ENCODE assay signal across 1 cellular context in the genomic region with DNA sequence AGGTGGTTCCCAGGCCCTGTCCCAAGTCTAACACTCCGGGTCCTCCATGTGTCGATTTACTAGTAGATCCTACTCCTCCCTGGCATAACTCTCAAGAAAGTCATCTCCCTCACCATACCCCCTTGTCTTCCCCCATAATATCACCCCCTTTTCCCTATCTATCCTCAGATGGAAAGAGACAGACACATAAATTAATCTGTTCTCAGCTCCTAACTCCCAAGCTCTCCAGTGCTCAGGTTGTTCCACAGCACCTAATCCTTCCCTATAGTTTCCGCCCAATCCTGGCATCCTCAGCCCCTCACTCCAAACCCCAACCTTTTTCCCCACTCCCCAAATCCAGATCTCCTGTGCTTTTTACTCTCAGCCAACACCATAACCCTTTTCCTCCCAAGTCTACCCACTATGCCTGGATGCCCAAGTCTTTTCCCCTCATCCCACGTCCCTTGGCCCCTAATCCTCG.
TF ChIP-seq lines count a peak whose summit lies in the region.

No MANE protein-coding gene starts in this region.

TF ChIP-seq in HEK293, 187 proteins besides CTCF, POLR2A, EP300 and RAD21 (continued from another document):
- TF ChIP-seq, protein P1, sequence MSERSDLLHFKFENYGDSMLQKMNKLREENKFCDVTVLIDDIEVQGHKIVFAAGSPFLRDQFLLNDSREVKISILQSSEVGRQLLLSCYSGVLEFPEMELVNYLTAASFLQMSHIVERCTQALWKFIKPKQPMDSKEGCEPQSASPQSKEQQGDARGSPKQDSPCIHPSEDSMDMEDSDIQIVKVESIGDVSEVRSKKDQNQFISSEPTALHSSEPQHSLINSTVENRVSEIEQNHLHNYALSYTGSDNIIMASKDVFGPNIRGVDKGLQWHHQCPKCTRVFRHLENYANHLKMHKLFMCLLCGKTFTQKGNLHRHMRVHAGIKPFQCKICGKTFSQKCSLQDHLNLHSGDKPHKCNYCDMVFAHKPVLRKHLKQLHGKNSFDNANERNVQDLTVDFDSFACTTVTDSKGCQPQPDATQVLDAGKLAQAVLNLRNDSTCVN (tag by site-specific recombination; optimal IDR thresholded peaks at IDR 0.05): no peak
- TF ChIP-seq REPIN1 (tag by site-specific recombination; IDR thresholded peaks at IDR 0.05; ENCODE audit: low read depth): no peak
- TF ChIP-seq, protein P2, sequence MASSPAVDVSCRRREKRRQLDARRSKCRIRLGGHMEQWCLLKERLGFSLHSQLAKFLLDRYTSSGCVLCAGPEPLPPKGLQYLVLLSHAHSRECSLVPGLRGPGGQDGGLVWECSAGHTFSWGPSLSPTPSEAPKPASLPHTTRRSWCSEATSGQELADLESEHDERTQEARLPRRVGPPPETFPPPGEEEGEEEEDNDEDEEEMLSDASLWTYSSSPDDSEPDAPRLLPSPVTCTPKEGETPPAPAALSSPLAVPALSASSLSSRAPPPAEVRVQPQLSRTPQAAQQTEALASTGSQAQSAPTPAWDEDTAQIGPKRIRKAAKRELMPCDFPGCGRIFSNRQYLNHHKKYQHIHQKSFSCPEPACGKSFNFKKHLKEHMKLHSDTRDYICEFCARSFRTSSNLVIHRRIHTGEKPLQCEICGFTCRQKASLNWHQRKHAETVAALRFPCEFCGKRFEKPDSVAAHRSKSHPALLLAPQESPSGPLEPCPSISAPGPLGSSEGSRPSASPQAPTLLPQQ (tag by site-specific recombination; IDR thresholded peaks at IDR 0.05): no peak
- no peak for TF ChIP-seq GLI4 (tag by site-specific recombination; IDR thresholded peaks at IDR 0.05)
- TF ChIP-seq PRDM1 (tag by site-specific recombination; IDR thresholded peaks at IDR 0.05): no peak
- peak; percentile 23; the same call in 1 of the 2 replicates for TF ChIP-seq KLF9 (tag by site-specific recombination; IDR thresholded peaks at IDR 0.05; ENCODE audit: low read depth)
- TF ChIP-seq ZNF366 (tag by site-specific recombination; conservative IDR thresholded peaks at IDR 0.05): peak; percentile 59
- no peak for TF ChIP-seq ZNF791 (tag by site-specific recombination; IDR thresholded peaks at IDR 0.05)
- TF ChIP-seq ZIC2 (tag by site-specific recombination; IDR thresholded peaks at IDR 0.05): no peak
- no peak for TF ChIP-seq ZNF514 (tag by site-specific recombination; IDR thresholded peaks at IDR 0.05)
- no peak for TF ChIP-seq MZF1 (tag by site-specific recombination; IDR thresholded peaks at IDR 0.05; ENCODE audit: borderline replicate concordance)
- peak; percentile 64 for TF ChIP-seq KLF1 (tag by site-specific recombination; IDR thresholded peaks at IDR 0.05)
- TF ChIP-seq ZNF404 (tag by site-specific recombination; IDR thresholded peaks at IDR 0.05): no peak
- TF ChIP-seq ZNF175 (tag by site-specific recombination; IDR thresholded peaks at IDR 0.05): no peak
- no peak for TF ChIP-seq HOXD13 (CRISPR knock-in tag; IDR thresholded peaks at IDR 0.05; ENCODE audit: borderline replicate concordance)
- TF ChIP-seq ZXDB (tag by site-specific recombination; IDR thresholded peaks at IDR 0.05): no peak
- TF ChIP-seq ZNF707 (tag by site-specific recombination; IDR thresholded peaks at IDR 0.05): no peak
- TF ChIP-seq ZNF501 (tag by site-specific recombination; IDR thresholded peaks at IDR 0.05): no peak
- peak; percentile 30 for TF ChIP-seq ZNF600 (tag by site-specific recombination; IDR thresholded peaks at IDR 0.05)
- no peak for TF ChIP-seq YY1 (tag by site-specific recombination; IDR thresholded peaks at IDR 0.05)
- TF ChIP-seq ZNF561 (tag by site-specific recombination; IDR thresholded peaks at IDR 0.05; ENCODE audit: borderline replicate concordance): no peak
- TF ChIP-seq ZNF558 (tag by site-specific recombination; IDR thresholded peaks at IDR 0.05): no peak
- TF ChIP-seq, protein P3, sequence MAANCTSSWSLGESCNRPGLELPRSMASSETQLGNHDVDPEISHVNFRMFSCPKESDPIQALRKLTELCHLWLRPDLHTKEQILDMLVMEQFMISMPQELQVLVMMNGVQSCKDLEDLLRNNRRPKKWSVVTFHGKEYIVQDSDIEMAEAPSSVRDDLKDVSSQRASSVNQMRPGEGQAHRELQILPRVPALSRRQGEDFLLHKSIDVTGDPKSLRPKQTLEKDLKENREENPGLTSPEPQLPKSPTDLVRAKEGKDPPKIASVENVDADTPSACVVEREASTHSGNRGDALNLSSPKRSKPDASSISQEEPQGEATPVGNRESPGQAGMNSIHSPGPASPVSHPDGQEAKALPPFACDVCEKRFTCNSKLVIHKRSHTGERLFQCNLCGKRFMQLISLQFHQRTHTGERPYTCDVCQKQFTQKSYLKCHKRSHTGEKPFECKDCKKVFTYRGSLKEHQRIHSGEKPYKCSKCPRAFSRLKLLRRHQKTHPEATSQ (tag by site-specific recombination; IDR thresholded peaks at IDR 0.05): no peak
- TF ChIP-seq ZFP37 (tag by site-specific recombination; IDR thresholded peaks at IDR 0.05): no peak
- TF ChIP-seq OSR2 (tag by site-specific recombination; IDR thresholded peaks at IDR 0.05): no peak
- TF ChIP-seq, protein P4, sequence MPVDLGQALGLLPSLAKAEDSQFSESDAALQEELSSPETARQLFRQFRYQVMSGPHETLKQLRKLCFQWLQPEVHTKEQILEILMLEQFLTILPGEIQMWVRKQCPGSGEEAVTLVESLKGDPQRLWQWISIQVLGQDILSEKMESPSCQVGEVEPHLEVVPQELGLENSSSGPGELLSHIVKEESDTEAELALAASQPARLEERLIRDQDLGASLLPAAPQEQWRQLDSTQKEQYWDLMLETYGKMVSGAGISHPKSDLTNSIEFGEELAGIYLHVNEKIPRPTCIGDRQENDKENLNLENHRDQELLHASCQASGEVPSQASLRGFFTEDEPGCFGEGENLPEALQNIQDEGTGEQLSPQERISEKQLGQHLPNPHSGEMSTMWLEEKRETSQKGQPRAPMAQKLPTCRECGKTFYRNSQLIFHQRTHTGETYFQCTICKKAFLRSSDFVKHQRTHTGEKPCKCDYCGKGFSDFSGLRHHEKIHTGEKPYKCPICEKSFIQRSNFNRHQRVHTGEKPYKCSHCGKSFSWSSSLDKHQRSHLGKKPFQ (tag by site-specific recombination; IDR thresholded peaks at IDR 0.05): no peak
- no peak for TF ChIP-seq ZNF623 (tag by site-specific recombination; IDR thresholded peaks at IDR 0.05)
- TF ChIP-seq ZNF629 (tag by site-specific recombination; IDR thresholded peaks at IDR 0.05): no peak
- no peak for TF ChIP-seq MEIS1 (CRISPR knock-in tag; IDR thresholded peaks at IDR 0.05; ENCODE audit: borderline replicate concordance)
- no peak for TF ChIP-seq GLIS2 (tag by site-specific recombination; IDR thresholded peaks at IDR 0.05)
- no peak for TF ChIP-seq ZNF324 (tag by site-specific recombination; IDR thresholded peaks at IDR 0.05)
- TF ChIP-seq TCF7L2 (IDR thresholded peaks at IDR 0.05; ENCODE audit: borderline replicate concordance, low read depth, low read length): no peak
- TF ChIP-seq MYNN (tag by site-specific recombination; IDR thresholded peaks at IDR 0.05; ENCODE audit: borderline replicate concordance): no peak
- no peak for TF ChIP-seq ZNF626 (tag by site-specific recombination; IDR thresholded peaks at IDR 0.05)
- TF ChIP-seq, protein P5, sequence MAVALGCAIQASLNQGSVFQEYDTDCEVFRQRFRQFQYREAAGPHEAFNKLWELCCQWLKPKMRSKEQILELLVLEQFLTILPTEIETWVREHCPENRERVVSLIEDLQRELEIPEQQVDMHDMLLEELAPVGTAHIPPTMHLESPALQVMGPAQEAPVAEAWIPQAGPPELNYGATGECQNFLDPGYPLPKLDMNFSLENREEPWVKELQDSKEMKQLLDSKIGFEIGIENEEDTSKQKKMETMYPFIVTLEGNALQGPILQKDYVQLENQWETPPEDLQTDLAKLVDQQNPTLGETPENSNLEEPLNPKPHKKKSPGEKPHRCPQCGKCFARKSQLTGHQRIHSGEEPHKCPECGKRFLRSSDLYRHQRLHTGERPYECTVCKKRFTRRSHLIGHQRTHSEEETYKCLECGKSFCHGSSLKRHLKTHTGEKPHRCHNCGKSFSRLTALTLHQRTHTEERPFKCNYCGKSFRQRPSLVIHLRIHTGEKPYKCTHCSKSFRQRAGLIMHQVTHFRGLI (tag by site-specific recombination; IDR thresholded peaks at IDR 0.05): no peak
- TF ChIP-seq ZNF19 (tag by site-specific recombination; IDR thresholded peaks at IDR 0.05; ENCODE audit: low read depth): no peak
- no peak for TF ChIP-seq ZNF266 (tag by site-specific recombination; IDR thresholded peaks at IDR 0.05; ENCODE audit: low read depth)
- no peak for TF ChIP-seq ZNF214 (tag by site-specific recombination; IDR thresholded peaks at IDR 0.05; ENCODE audit: borderline replicate concordance)
- TF ChIP-seq, protein P6, sequence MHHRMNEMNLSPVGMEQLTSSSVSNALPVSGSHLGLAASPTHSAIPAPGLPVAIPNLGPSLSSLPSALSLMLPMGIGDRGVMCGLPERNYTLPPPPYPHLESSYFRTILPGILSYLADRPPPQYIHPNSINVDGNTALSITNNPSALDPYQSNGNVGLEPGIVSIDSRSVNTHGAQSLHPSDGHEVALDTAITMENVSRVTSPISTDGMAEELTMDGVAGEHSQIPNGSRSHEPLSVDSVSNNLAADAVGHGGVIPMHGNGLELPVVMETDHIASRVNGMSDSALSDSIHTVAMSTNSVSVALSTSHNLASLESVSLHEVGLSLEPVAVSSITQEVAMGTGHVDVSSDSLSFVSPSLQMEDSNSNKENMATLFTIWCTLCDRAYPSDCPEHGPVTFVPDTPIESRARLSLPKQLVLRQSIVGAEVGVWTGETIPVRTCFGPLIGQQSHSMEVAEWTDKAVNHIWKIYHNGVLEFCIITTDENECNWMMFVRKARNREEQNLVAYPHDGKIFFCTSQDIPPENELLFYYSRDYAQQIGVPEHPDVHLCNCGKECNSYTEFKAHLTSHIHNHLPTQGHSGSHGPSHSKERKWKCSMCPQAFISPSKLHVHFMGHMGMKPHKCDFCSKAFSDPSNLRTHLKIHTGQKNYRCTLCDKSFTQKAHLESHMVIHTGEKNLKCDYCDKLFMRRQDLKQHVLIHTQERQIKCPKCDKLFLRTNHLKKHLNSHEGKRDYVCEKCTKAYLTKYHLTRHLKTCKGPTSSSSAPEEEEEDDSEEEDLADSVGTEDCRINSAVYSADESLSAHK (tag by site-specific recombination; IDR thresholded peaks at IDR 0.05): 0 out of 2 replicates have a peak, but pooled peaks have one; percentile 4
- TF ChIP-seq ZNF837 (tag by site-specific recombination; IDR thresholded peaks at IDR 0.05): no peak
- TF ChIP-seq, protein P7, sequence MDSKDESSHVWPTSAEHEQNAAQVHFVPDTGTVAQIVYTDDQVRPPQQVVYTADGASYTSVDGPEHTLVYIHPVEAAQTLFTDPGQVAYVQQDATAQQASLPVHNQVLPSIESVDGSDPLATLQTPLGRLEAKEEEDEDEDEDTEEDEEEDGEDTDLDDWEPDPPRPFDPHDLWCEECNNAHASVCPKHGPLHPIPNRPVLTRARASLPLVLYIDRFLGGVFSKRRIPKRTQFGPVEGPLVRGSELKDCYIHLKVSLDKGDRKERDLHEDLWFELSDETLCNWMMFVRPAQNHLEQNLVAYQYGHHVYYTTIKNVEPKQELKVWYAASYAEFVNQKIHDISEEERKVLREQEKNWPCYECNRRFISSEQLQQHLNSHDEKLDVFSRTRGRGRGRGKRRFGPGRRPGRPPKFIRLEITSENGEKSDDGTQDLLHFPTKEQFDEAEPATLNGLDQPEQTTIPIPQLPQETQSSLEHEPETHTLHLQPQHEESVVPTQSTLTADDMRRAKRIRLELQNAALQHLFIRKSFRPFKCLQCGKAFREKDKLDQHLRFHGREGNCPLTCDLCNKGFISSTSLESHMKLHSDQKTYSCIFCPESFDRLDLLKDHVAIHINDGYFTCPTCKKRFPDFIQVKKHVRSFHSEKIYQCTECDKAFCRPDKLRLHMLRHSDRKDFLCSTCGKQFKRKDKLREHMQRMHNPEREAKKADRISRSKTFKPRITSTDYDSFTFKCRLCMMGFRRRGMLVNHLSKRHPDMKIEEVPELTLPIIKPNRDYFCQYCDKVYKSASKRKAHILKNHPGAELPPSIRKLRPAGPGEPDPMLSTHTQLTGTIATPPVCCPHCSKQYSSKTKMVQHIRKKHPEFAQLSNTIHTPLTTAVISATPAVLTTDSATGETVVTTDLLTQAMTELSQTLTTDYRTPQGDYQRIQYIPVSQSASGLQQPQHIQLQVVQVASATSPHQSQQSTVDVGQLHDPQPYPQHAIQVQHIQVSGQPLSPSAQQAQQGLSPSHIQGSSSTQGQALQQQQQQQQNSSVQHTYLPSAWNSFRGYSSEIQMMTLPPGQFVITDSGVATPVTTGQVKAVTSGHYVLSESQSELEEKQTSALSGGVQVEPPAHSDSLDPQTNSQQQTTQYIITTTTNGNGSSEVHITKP (tag by site-specific recombination; IDR thresholded peaks at IDR 0.05): peak; percentile 25; the same call in 1 of the 2 replicates
- no peak; the same call in 1 of the 2 replicates for TF ChIP-seq GFI1B (tag by site-specific recombination; IDR thresholded peaks at IDR 0.05)
- no peak for TF ChIP-seq ZNF664 (tag by site-specific recombination; IDR thresholded peaks at IDR 0.05)
- TF ChIP-seq, protein P8, sequence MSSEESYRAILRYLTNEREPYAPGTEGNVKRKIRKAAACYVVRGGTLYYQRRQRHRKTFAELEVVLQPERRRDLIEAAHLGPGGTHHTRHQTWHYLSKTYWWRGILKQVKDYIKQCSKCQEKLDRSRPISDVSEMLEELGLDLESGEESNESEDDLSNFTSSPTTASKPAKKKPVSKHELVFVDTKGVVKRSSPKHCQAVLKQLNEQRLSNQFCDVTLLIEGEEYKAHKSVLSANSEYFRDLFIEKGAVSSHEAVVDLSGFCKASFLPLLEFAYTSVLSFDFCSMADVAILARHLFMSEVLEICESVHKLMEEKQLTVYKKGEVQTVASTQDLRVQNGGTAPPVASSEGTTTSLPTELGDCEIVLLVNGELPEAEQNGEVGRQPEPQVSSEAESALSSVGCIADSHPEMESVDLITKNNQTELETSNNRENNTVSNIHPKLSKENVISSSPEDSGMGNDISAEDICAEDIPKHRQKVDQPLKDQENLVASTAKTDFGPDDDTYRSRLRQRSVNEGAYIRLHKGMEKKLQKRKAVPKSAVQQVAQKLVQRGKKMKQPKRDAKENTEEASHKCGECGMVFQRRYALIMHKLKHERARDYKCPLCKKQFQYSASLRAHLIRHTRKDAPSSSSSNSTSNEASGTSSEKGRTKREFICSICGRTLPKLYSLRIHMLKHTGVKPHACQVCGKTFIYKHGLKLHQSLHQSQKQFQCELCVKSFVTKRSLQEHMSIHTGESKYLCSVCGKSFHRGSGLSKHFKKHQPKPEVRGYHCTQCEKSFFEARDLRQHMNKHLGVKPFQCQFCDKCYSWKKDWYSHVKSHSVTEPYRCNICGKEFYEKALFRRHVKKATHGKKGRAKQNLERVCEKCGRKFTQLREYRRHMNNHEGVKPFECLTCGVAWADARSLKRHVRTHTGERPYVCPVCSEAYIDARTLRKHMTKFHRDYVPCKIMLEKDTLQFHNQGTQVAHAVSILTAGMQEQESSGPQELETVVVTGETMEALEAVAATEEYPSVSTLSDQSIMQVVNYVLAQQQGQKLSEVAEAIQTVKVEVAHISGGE (tag by site-specific recombination; conservative IDR thresholded peaks at IDR 0.05; ENCODE audit: low read depth): 0 out of 2 replicates have a peak, but pooled peaks have one; percentile 32
- no peak for TF ChIP-seq ZNF23 (tag by site-specific recombination; IDR thresholded peaks at IDR 0.05; ENCODE audit: borderline replicate concordance)
